10 cellular contexts compared by ENCODE assay signal in genomic region chr22:39469681-39470461, GRCh38. TPM values are rescaled to one million over a fixed set of nuclear protein-coding genes. Genes with fewer than 3 reads are reported as not detected.
A peak's percentile ranks its signal among the peaks of the same experiment; 100 is the strongest.
DNase-seq lines count a peak whose midpoint lies in the region; ATAC-seq, FAIRE-seq and TF ChIP-seq lines count a peak whose summit lies in the region.
"Had no signal": no experiment of that assay in that cellular context is flagged by ENCODE, and none has a peak within 500 bp of the region (broad histone marks: within the 10 kb centered on the region; RNA-seq: fewer than 3 reads in every experiment).

No MANE protein-coding gene starts in this region.

- no peak for ATAC-seq in stimulated activated naive CD8-positive, alpha-beta T cell treated with anti-CD3 and anti-CD28 coated beads, Interleukin-15, amount 100 ng/mL, for 72 hours
- no peak for ATAC-seq in GM18861 (IDR thresholded peaks at IDR 0.05; ENCODE audit: unreplicated experiment)
- ATAC-seq in psoas muscle: no peak
- ATAC-seq: mucosa of descending colon, T-cell had no signal

- no peaks in the 10 kb centered on the region for H3K36me3 ChIP-seq in kidney (ENCODE audit: control insufficient read depth in 1 of 2, insufficient read depth in 2 of 2, low read length in 2 of 2)
- no peaks in the 10 kb centered on the region for H3K36me3 ChIP-seq in skeletal muscle tissue (ENCODE audit: control insufficient read depth in 3 of 3, insufficient read depth in 3 of 3, low read length in 3 of 3)
- H3K36me3 ChIP-seq in psoas muscle (ENCODE audit: insufficient read depth in 1 of 2, low read depth in 1 of 2): no peaks in the 10 kb centered on the region

- peaks cover 32% of the 10 kb centered on the region for H3K4me1 Mint-ChIP-seq in stimulated activated naive CD8-positive, alpha-beta T cell treated with anti-CD3 and anti-CD28 coated beads, Interleukin-15, amount 100 ng/mL, for 72 hours

- H3K27me3 Mint-ChIP-seq in stimulated activated naive CD8-positive, alpha-beta T cell treated with anti-CD3 and anti-CD28 coated beads, Interleukin-15, amount 100 ng/mL, for 72 hours: no peaks in the 10 kb centered on the region

- FAIRE-seq in kidney (lab: Jason Lieb, UNC): no peak

- H3K27me3 ChIP-seq in skeletal muscle tissue (ENCODE audit: control insufficient read depth in 3 of 3, insufficient read depth in 3 of 3, low read length in 3 of 3): peaks cover 0 to 18% (median 14%) of the 10 kb centered on the region in 3 donors
- H3K27me3 ChIP-seq in psoas muscle (ENCODE audit: insufficient read depth in 3 of 3, low read length in 2 of 3): no peaks in the 10 kb centered on the region

- no peak for TF ChIP-seq CTCF in kidney (IDR thresholded peaks at IDR 0.05; ENCODE audit: borderline replicate concordance, extremely low read depth, insufficient read depth)
- TF ChIP-seq CTCF in psoas muscle (IDR thresholded peaks at IDR 0.05): no peak

- no peaks in the 10 kb centered on the region for H3K9me3 ChIP-seq in kidney (ENCODE audit: control insufficient read depth in 1 of 2, low read length in 2 of 2)
- H3K9me3 ChIP-seq in skeletal muscle tissue (ENCODE audit: control insufficient read depth in 3 of 3, low read length in 3 of 3): no peaks in the 10 kb centered on the region
- no peaks in the 10 kb centered on the region for H3K9me3 ChIP-seq in psoas muscle
- H3K9me3 ChIP-seq: mucosa of descending colon had no signal

- H3K4me3 ChIP-seq in kidney (ENCODE audit: low read length in 2 of 2) (peak overlapping the region; percentile 48 to 59), skeletal muscle tissue (ENCODE audit: low read length in 3 of 3) (no peak overlapping the region), psoas muscle (no peak overlapping the region)
- H3K4me3 ChIP-seq: mucosa of descending colon had no signal

- WGBS in psoas muscle, 3 donors: 53 to 57% (median 56%) methylated on average over 27 of the region's 27 CpGs

- no peaks in the 10 kb centered on the region for H3K9me3 Mint-ChIP-seq in stimulated activated naive CD8-positive, alpha-beta T cell treated with anti-CD3 and anti-CD28 coated beads, Interleukin-15, amount 100 ng/mL, for 72 hours
- H3K9me3 Mint-ChIP-seq: T-cell had no signal

- H3K9ac ChIP-seq in kidney (ENCODE audit: low read length in 2 of 2) (no peak overlapping the region), skeletal muscle tissue (ENCODE audit: low read depth in 1 of 3, low read length in 3 of 3) (peak overlapping the region in 1 of 3 donors; percentile 16)

- H3K27ac ChIP-seq in kidney (ENCODE audit: low read depth in 2 of 2, low read length in 2 of 2) (peak overlapping the region; percentile 76 to 82), skeletal muscle tissue (ENCODE audit: low read depth, low read length) (peak overlapping the region; percentile 65), psoas muscle (no peak overlapping the region)

- H3K27ac Mint-ChIP-seq in stimulated activated naive CD8-positive, alpha-beta T cell treated with anti-CD3 and anti-CD28 coated beads, Interleukin-15, amount 100 ng/mL, for 72 hours: no peak overlapping the region
- H3K27ac Mint-ChIP-seq: T-cell had no signal

- H3K4me3 Mint-ChIP-seq in stimulated activated naive CD8-positive, alpha-beta T cell treated with anti-CD3 and anti-CD28 coated beads, Interleukin-15, amount 100 ng/mL, for 72 hours: no peak overlapping the region
- H3K4me3 Mint-ChIP-seq: T-cell had no signal

- intact Hi-C loops in kidney (cut with DNase I) (no loop called here), psoas muscle (cut with DNase I) (no loop called here)

- H3K4me1 ChIP-seq in kidney (ENCODE audit: control insufficient read depth in 1 of 2, insufficient read depth in 1 of 2, low read depth in 1 of 2, low read length in 2 of 2) (peaks cover 28 to 48% of the 10 kb centered on the region in 2 donors), skeletal muscle tissue (ENCODE audit: control insufficient read depth in 3 of 3, insufficient read depth in 3 of 3, low read length in 3 of 3) (peaks cover 30 to 42% (median 40%) of the 10 kb centered on the region in 3 donors), psoas muscle (no peaks in the 10 kb centered on the region)

- DNase-seq in NCI-H187 (lab: John Stamatoyannopoulos, UW): peak; percentile 14 to 24
- no peak for DNase-seq in NCI-H187 treated with DMSO at 0.1 percent for 48 hours (lab: John Stamatoyannopoulos, UW)
- DNase-seq in SK-N-DZ (ENCODE audit: low spot score): peak; percentile 66
- no peak for DNase-seq in kidney
- no peak for DNase-seq in stimulated activated naive CD8-positive, alpha-beta T cell treated with anti-CD3 and anti-CD28 coated beads, Interleukin-15, amount 100 ng/mL, for 72 hours
- no peak for DNase-seq in psoas muscle
- DNase-seq: mucosa of descending colon, T-cell had no signal

RNA-seq across cellular contexts. Expression of gene MGAT3, which starts 13.1 kb away (rescaled TPM):
- polyA plus RNA-seq in SK-N-DZ (2014; cell fraction: cytosol; rRNA removed): 15.0 and 16.0 TPM in 2 replicates
- polyA plus RNA-seq in SK-N-DZ (2014; cell fraction: nucleus; rRNA removed): 9.4 and 13.3 TPM in 2 replicates
- total RNA-seq in kidney (5.4 TPM), skeletal muscle tissue (2.1 TPM), psoas muscle (1 to 10 TPM; 1.4 to 2.2 (median 1.8) TPM)
- polyA plus RNA-seq in kidney (ENCODE audit: insufficient read depth, low read depth, low replicate concordance) (2.7 TPM), psoas muscle (under 1 TPM; 0.53 to 0.65 (median 0.56) TPM)

RNA-seq across cellular contexts. Expression of gene MIEF1, which starts 32.2 kb away (rescaled TPM):
- 30.9 and 38.7 TPM in 2 replicates for polyA plus RNA-seq in SK-N-DZ (2014; cell fraction: cytosol; rRNA removed)
- polyA plus RNA-seq in SK-N-DZ (2014; cell fraction: nucleus; rRNA removed): 13.4 and 15.8 TPM in 2 replicates
- total RNA-seq in kidney (27.9 TPM), skeletal muscle tissue (10.4 TPM), psoas muscle (10 to 100 TPM in 2 of 4 donors, 1 to 10 TPM in 2; 8.6 to 18.7 (median 13.3) TPM)
- polyA plus RNA-seq in kidney (ENCODE audit: insufficient read depth, low read depth, low replicate concordance) (13.0 TPM), psoas muscle (10 to 100 TPM in 2 of 3 donors, 1 to 10 TPM in 1; 7.4 to 20.9 (median 14.0) TPM)

RNA-seq across cellular contexts. Expression of gene ATF4, which starts 50.5 kb away (rescaled TPM):
- 496 and 507 TPM in 2 replicates for polyA plus RNA-seq in SK-N-DZ (2014; cell fraction: cytosol; rRNA removed)
- polyA plus RNA-seq in SK-N-DZ (2014; cell fraction: nucleus; rRNA removed): 518 and 549 TPM in 2 replicates
- total RNA-seq in kidney (261 TPM), skeletal muscle tissue (136 TPM), psoas muscle (100 to 1,000 TPM; 246 to 839 (median 408) TPM)
- polyA plus RNA-seq in kidney (ENCODE audit: insufficient read depth, low read depth, low replicate concordance) (293 TPM), psoas muscle (1,000 to 10,000 TPM; 1,006 to 1,369 (median 1,295) TPM)

Comparison
In these comparisons a context has a peak if more than half of its experiments do, and no peak if none do; other contexts are left out.
1. DNase-seq: peak in NCI-H187 (2 of 2) and SK-N-DZ (single experiment); none in NCI-H187 treated with DMSO at 0.1 percent for 48 hours (single experiment), kidney (single experiment), stimulated activated naive CD8-positive, alpha-beta T cell treated with anti-CD3 and anti-CD28 coated beads, Interleukin-15, amount 100 ng/mL, for 72 hours (0 of 2) and psoas muscle (0 of 2).
2. H3K4me3 ChIP-seq: peak in kidney (2 of 2); none in skeletal muscle tissue (0 of 3) and psoas muscle (single experiment).